Comparison of ENCODE assay signal across 1 cellular context in the genomic region with DNA sequence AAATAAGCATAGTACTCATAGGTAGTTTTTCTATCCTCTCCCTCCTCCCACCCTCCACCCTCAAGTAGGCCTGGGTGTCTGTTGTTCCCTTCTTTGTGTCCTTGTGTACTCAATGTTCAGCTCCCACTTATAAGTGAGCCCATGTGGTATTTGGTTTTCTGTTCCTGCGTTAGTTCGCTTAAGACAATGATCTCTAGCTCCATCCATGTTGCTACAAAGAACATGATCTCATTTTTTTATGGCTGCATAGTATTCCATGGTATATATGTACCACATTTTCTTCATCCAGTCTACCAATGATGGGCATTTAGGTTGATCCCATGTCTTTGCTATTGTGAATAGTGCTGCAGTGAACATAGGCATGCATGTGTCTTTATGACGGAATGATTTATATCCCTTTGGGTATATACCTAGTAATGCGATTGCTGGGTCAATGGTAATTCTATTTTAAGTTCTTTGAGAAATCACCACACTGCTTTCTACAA. TPM values are rescaled to one million over a fixed set of nuclear protein-coding genes. Genes with fewer than 3 reads are reported as not detected.
"Had no signal": no experiment of that assay in that cellular context is flagged by ENCODE, and none has a peak within 500 bp of the region (broad histone marks: within the 10 kb centered on the region; RNA-seq: fewer than 3 reads in every experiment).

No MANE protein-coding gene starts in this region.

RNA-seq across cellular contexts. Expression of a gene that starts 43.6 kb away (rescaled TPM):
- polyA plus RNA-seq: naive thymus-derived CD4-positive, alpha-beta T cell had no signal
